ENCODE assay signal across 18 cellular contexts in the genomic region with DNA sequence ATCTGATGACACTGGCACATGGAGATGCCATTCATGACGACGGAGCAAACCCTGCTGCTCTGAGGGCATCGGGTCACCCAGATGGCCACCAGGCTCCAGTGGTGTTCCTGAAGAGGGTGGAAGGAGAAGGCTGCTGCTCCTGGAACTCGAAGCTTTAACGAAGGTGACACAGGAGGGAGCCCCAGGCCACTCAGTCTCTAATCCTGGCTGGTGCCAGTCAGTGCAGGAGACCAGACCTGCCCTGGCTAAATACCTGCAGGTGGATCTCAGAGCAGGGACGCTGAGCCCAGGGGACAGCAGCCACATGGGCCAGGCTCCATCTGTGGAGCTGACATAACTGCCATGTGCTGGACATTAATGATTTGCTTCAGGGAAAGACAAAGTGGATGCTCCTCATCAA.
"Had no signal": no experiment of that assay in that cellular context is flagged by ENCODE, and none has a peak within 500 bp of the region (broad histone marks: within the 10 kb centered on the region; RNA-seq: fewer than 3 reads in every experiment).

No MANE protein-coding gene starts in this region.

- H3K27ac ChIP-seq: HL-60, KMS-11, RWPE1 had no signal

- DNase-seq: Kasumi-1, MM.1S, NCI-H1092 treated with DMSO at 0.1 percent for 48 hours, NCI-H1436, NCI-H187, NCI-H2029, NCI-H2081 treated with DMSO at 0.1 percent for 48 hours, NCI-H2171, NCI-H446, NCI-H510A, NCI-H524 treated with DMSO at 0.1 percent for 48 hours, NCI-H69, NCI-H774, SHP77, SW 1271 had no signal

- H3K4me2 ChIP-seq: KMS-11 had no signal

- H3K9ac ChIP-seq: KMS-11 had no signal
